Comparison of ENCODE assay signal across 19 cellular contexts in genomic region chr19:33208904-33209843, GRCh38. TPM values are rescaled to one million over a fixed set of nuclear protein-coding genes. Genes with fewer than 3 reads are reported as not detected.
DNase-seq lines count a peak whose midpoint lies in the region; ATAC-seq and TF ChIP-seq lines count a peak whose summit lies in the region.
"Had no signal": no experiment of that assay in that cellular context is flagged by ENCODE, and none has a peak within 500 bp of the region (broad histone marks: within the 10 kb centered on the region; RNA-seq: fewer than 3 reads in every experiment).

No MANE protein-coding gene starts in this region.

- H3K27me3 ChIP-seq in left ventricle myocardium inferior (ENCODE audit: low read depth) (no peaks in the 10 kb centered on the region), Loucy (ENCODE audit: insufficient read depth, low read length, poor library complexity, severe bottlenecking) (no peaks in the 10 kb centered on the region)
- H3K27me3 ChIP-seq: MG63 had no signal

- no peaks in the 10 kb centered on the region for H3K9me2 ChIP-seq in Loucy (replicated peaks; ENCODE audit: low read depth, low read length)

- TF ChIP-seq CTCF in left ventricle myocardium inferior (IDR thresholded peaks at IDR 0.05; ENCODE audit: borderline replicate concordance) (no peak), Loucy (conservative IDR thresholded peaks at IDR 0.05; ENCODE audit: low read length) (no peak)

- no peak overlapping the region for H3K4me3 ChIP-seq in left ventricle myocardium inferior
- H3K4me3 ChIP-seq in Loucy (ENCODE audit: low read length, poor library complexity, severe bottlenecking): peak overlapping the region; percentile 20
- H3K4me3 ChIP-seq: MG63 had no signal

- H3K4me2 ChIP-seq in Loucy (ENCODE audit: low read depth, low read length, poor library complexity, severe bottlenecking): peak overlapping the region; percentile 49
- H3K4me2 ChIP-seq: KMS-11 had no signal

- no peaks in the 10 kb centered on the region for H3K79me2 ChIP-seq in Loucy (ENCODE audit: insufficient read depth, low read length)

- ATAC-seq in Right ventricle myocardium superior (ENCODE audit: poor library complexity) (peak; percentile 6), left lobe of liver (peak; percentile 53), sciatic nerve (peak; percentile 79), GM19455 (IDR thresholded peaks at IDR 0.05; ENCODE audit: unreplicated experiment) (no peak), HG03469 (IDR thresholded peaks at IDR 0.05; ENCODE audit: unreplicated experiment) (no peak), GM21825 (IDR thresholded peaks at IDR 0.05; ENCODE audit: unreplicated experiment) (no peak)
- ATAC-seq: HCT116, Panc1 had no signal

- peak overlapping the region; percentile 53 for H3K9ac ChIP-seq in Loucy (ENCODE audit: low read depth, low read length, poor library complexity, severe bottlenecking)
- H3K9ac ChIP-seq: KMS-11 had no signal

- H2AFZ ChIP-seq in Loucy (ENCODE audit: low read length): peak overlapping the region; percentile 65; the same call in 1 of the 2 replicates

- no peaks in the 10 kb centered on the region for H4K20me1 ChIP-seq in Loucy (ENCODE audit: insufficient read depth, low read length, poor library complexity, severe bottlenecking)

- H3F3A ChIP-seq in Loucy (ENCODE audit: low read depth): no peaks in the 10 kb centered on the region

- DNase-seq in Right ventricle myocardium superior: peak; percentile 65
- DNase-seq in left ventricle myocardium inferior: no peak
- peak; percentile 70 for DNase-seq in left lobe of liver (ENCODE audit: low spot score)
- DNase-seq in sciatic nerve (ENCODE audit: low spot score): no peak
- DNase-seq: CD4-positive, CD25-positive, alpha-beta regulatory T cell; DMS53; MG63; NCI-H1930; NCI-H510A; NCI-H82; SHP77 treated with DMSO at 0.1 percent for 48 hours had no signal

- peaks cover 12% of the 10 kb centered on the region for H3K36me3 ChIP-seq in left ventricle myocardium inferior
- no peaks in the 10 kb centered on the region for H3K36me3 ChIP-seq in Loucy (ENCODE audit: insufficient read depth, low read length)

- no peak overlapping the region for H3K27ac ChIP-seq in left ventricle myocardium inferior (replicated peaks)
- H3K27ac ChIP-seq: KMS-11 had no signal

- H3K4me1 ChIP-seq in left ventricle myocardium inferior: no peaks in the 10 kb centered on the region
- H3K4me1 ChIP-seq in Loucy (ENCODE audit: insufficient read depth, low read length, poor library complexity, severe bottlenecking): peaks cover 21% of the 10 kb centered on the region

- intact Hi-C loops in Right ventricle myocardium superior (cut with DNase I): no loop called here
- intact Hi-C loops in left ventricle myocardium inferior (cut with micrococcal nuclease): no loop called here
- intact Hi-C loops in sciatic nerve (cut with DNase I): loop anchor here (10.0 kb wide), 1 partner anchor 64 kb away; no protein-coding TSS in a partner anchor

- H3K9me3 ChIP-seq in left ventricle myocardium inferior (replicated peaks) (no peaks in the 10 kb centered on the region), Loucy (ENCODE audit: insufficient read depth, low read depth, low read length) (no peaks in the 10 kb centered on the region)
- H3K9me3 ChIP-seq: MG63 had no signal

RNA-seq across cellular contexts. Expression of gene LRP3, which starts 15.0 kb away (rescaled TPM):
- total RNA-seq in Right ventricle myocardium superior (16.4 TPM), left ventricle myocardium inferior (20.8 TPM), left lobe of liver (45.7 TPM), sciatic nerve (21.7 TPM)
- total RNA-seq: CD4-positive, CD25-positive, alpha-beta regulatory T cell had no signal

RNA-seq across cellular contexts. Expression of gene SLC7A10, which starts 16.5 kb away (rescaled TPM):
- total RNA-seq in Right ventricle myocardium superior (0.13 TPM), left ventricle myocardium inferior (not detected), left lobe of liver (not detected), sciatic nerve (9.0 TPM)
- total RNA-seq: A172; CD4-positive, CD25-positive, alpha-beta regulatory T cell had no signal

Comparison
In these comparisons a context has a peak if more than half of its experiments do, and no peak if none do; other contexts are left out.
1. DNase-seq: peak in Right ventricle myocardium superior (single experiment) and left lobe of liver (single experiment); none in left ventricle myocardium inferior (single experiment) and sciatic nerve (single experiment).
2. ATAC-seq: peak in Right ventricle myocardium superior (single experiment), left lobe of liver (single experiment) and sciatic nerve (single experiment); none in GM19455 (single experiment), HG03469 (single experiment) and GM21825 (single experiment).